1 cellular context compared by ENCODE assay signal in genomic region chr1:100387644-100388350, GRCh38.
TF ChIP-seq lines count a peak whose summit lies in the region.

No MANE protein-coding gene starts in this region.

TF ChIP-seq in HepG2, 621 proteins besides CTCF, POLR2A, EP300 and RAD21:
- no peak for TF ChIP-seq RERE (CRISPR knock-in tag; IDR thresholded peaks at IDR 0.05; ENCODE audit: low read depth)
- TF ChIP-seq STAT6 (CRISPR knock-in tag; IDR thresholded peaks at IDR 0.05; ENCODE audit: borderline replicate concordance), result no peak
- TF ChIP-seq, protein P1, sequence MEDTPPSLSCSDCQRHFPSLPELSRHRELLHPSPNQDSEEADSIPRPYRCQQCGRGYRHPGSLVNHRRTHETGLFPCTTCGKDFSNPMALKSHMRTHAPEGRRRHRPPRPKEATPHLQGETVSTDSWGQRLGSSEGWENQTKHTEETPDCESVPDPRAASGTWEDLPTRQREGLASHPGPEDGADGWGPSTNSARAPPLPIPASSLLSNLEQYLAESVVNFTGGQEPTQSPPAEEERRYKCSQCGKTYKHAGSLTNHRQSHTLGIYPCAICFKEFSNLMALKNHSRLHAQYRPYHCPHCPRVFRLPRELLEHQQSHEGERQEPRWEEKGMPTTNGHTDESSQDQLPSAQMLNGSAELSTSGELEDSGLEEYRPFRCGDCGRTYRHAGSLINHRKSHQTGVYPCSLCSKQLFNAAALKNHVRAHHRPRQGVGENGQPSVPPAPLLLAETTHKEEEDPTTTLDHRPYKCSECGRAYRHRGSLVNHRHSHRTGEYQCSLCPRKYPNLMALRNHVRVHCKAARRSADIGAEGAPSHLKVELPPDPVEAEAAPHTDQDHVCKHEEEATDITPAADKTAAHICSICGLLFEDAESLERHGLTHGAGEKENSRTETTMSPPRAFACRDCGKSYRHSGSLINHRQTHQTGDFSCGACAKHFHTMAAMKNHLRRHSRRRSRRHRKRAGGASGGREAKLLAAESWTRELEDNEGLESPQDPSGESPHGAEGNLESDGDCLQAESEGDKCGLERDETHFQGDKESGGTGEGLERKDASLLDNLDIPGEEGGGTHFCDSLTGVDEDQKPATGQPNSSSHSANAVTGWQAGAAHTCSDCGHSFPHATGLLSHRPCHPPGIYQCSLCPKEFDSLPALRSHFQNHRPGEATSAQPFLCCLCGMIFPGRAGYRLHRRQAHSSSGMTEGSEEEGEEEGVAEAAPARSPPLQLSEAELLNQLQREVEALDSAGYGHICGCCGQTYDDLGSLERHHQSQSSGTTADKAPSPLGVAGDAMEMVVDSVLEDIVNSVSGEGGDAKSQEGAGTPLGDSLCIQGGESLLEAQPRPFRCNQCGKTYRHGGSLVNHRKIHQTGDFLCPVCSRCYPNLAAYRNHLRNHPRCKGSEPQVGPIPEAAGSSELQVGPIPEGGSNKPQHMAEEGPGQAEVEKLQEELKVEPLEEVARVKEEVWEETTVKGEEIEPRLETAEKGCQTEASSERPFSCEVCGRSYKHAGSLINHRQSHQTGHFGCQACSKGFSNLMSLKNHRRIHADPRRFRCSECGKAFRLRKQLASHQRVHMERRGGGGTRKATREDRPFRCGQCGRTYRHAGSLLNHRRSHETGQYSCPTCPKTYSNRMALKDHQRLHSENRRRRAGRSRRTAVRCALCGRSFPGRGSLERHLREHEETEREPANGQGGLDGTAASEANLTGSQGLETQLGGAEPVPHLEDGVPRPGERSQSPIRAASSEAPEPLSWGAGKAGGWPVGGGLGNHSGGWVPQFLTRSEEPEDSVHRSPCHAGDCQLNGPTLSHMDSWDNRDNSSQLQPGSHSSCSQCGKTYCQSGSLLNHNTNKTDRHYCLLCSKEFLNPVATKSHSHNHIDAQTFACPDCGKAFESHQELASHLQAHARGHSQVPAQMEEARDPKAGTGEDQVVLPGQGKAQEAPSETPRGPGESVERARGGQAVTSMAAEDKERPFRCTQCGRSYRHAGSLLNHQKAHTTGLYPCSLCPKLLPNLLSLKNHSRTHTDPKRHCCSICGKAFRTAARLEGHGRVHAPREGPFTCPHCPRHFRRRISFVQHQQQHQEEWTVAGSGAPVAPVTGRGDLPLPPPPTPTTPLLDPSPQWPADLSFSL (CRISPR knock-in tag; IDR thresholded peaks at IDR 0.05), result no peak
- TF ChIP-seq ZNF782 (CRISPR knock-in tag; IDR thresholded peaks at IDR 0.05; ENCODE audit: borderline replicate concordance), result no peak
- TF ChIP-seq RXRB (CRISPR knock-in tag; IDR thresholded peaks at IDR 0.05; ENCODE audit: borderline replicate concordance), result no peak
- no peak for TF ChIP-seq POLR2AphosphoS2 (IDR thresholded peaks at IDR 0.05; ENCODE audit: low read depth, low read length)
- TF ChIP-seq, protein P2, sequence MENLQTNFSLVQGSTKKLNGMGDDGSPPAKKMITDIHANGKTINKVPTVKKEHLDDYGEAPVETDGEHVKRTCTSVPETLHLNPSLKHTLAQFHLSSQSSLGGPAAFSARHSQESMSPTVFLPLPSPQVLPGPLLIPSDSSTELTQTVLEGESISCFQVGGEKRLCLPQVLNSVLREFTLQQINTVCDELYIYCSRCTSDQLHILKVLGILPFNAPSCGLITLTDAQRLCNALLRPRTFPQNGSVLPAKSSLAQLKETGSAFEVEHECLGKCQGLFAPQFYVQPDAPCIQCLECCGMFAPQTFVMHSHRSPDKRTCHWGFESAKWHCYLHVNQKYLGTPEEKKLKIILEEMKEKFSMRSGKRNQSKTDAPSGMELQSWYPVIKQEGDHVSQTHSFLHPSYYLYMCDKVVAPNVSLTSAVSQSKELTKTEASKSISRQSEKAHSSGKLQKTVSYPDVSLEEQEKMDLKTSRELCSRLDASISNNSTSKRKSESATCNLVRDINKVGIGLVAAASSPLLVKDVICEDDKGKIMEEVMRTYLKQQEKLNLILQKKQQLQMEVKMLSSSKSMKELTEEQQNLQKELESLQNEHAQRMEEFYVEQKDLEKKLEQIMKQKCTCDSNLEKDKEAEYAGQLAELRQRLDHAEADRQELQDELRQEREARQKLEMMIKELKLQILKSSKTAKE (CRISPR knock-in tag; IDR thresholded peaks at IDR 0.05; ENCODE audit: borderline replicate concordance), result no peak
- TF ChIP-seq SSRP1 (CRISPR knock-in tag; IDR thresholded peaks at IDR 0.05), result no peak
- no peak for TF ChIP-seq MEIS1 (CRISPR knock-in tag; IDR thresholded peaks at IDR 0.05; ENCODE audit: borderline replicate concordance)
- no peak for TF ChIP-seq TARDBP (CRISPR knock-in tag; IDR thresholded peaks at IDR 0.05)
- TF ChIP-seq ZNF12 (CRISPR knock-in tag; IDR thresholded peaks at IDR 0.05), result no peak
- TF ChIP-seq ZNF343 (CRISPR knock-in tag; IDR thresholded peaks at IDR 0.05), result no peak
